In the genomic region with DNA sequence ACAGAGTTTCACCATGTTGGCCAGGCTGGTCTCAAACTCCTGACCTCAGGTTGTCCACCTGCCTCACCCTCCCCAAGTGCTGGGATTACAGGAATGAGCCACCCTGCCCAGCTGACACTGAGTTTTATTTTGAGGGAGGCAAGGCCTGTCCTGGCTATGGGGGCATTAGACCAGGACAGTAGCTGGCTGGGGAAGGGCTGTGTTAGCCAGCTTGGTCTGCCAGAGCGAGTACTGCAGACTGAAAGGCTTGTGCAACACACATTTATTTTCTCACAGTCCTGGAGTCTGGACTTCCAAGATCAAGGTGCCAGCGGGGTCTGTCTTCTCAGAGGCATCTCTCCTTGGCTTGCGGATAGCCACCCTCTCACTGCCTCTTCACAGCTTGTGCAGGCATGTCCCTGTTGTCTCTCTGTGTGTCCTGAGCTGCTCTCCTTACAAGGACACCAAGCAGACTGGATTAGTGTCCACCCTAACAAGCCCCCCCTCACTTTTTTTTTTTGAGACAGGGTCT, we compare ENCODE assay signal across 23 cellular contexts. TPM values are rescaled to one million over a fixed set of nuclear protein-coding genes. Genes with fewer than 3 reads are reported as not detected.
DNase-seq lines count a peak whose midpoint lies in the region; ATAC-seq, FAIRE-seq and TF ChIP-seq lines count a peak whose summit lies in the region.
"Had no signal": no experiment of that assay in that cellular context is flagged by ENCODE, and none has a peak within 500 bp of the region (broad histone marks: within the 10 kb centered on the region; RNA-seq: fewer than 3 reads in every experiment).

No MANE protein-coding gene starts in this region.

- no peak overlapping the region for H4K8ac ChIP-seq in H1 (ENCODE audit: extremely low read depth, insufficient read depth, low read length)

- H2BK20ac ChIP-seq in H1 (ENCODE audit: low read length): no peak overlapping the region

- no peak overlapping the region for H4K5ac ChIP-seq in H1 (ENCODE audit: insufficient read length, low read depth, low read length)

- no peaks in the 10 kb centered on the region for H4K20me1 ChIP-seq in H1 (replicated peaks in 1 of 2; ENCODE audit: control insufficient read depth in 1 of 2, insufficient read depth in 2 of 2, low read length in 2 of 2)

- no peak overlapping the region for H2BK12ac ChIP-seq in H1 (ENCODE audit: low read depth, low read length)

- H3K9me3 ChIP-seq in breast epithelium: no peaks in the 10 kb centered on the region
- no peaks in the 10 kb centered on the region for H3K9me3 ChIP-seq in H1 (ENCODE audit: insufficient read depth in 2 of 2, low read depth in 1 of 2, low read length in 1 of 2)
- H3K9me3 ChIP-seq in upper lobe of right lung: no peaks in the 10 kb centered on the region
- H3K9me3 ChIP-seq: BE2C had no signal

- TF ChIP-seq POLR2A in breast epithelium (IDR thresholded peaks at IDR 0.05) (no peak), H1 (IDR thresholded peaks at IDR 0.05; ENCODE audit: control extremely low read depth in 1 of 2, low read depth in 2 of 2, low read length in 2 of 2) (no peak)

- no peak for FAIRE-seq in H1 (lab: Jason Lieb, UNC)
- FAIRE-seq: D721Med, G401.6, GM12891 had no signal

- no peak overlapping the region for H3K4me3 ChIP-seq in breast epithelium
- H3K4me3 ChIP-seq in H1 (ENCODE audit: extremely low read depth in 1 of 4, insufficient read depth in 2 of 4, low read depth in 3 of 4, low read length in 4 of 4): no peak overlapping the region
- H3K4me3 ChIP-seq in upper lobe of right lung: no peak overlapping the region
- H3K4me3 ChIP-seq: GM23338 had no signal

- CTCF ChIA-PET in MCF 10A (lab: Yijun Ruan, JAX) (interaction anchor here (0.5 to 1.2 kb wide), 5 partner anchors 8 to 1078 kb away, joined by 3 to 5 read pairs (median 3); no protein-coding TSS in a partner anchor), H1 (lab: Charles Lee; ENCODE audit: partially characterized antibody) (interaction anchor here (0.7 to 15.1 kb wide), 8 partner anchors 6 to 633 kb away, joined by 3 to 137 read pairs (median 4); no protein-coding TSS in a partner anchor)

- ATAC-seq in upper lobe of right lung: no peak
- no peak for ATAC-seq in GM18511 (IDR thresholded peaks at IDR 0.05; ENCODE audit: unreplicated experiment)
- ATAC-seq: GM23338 had no signal

- no peak overlapping the region for H3K4me2 ChIP-seq in H1 (ENCODE audit: insufficient read depth in 1 of 2, low read depth in 2 of 2, low read length in 2 of 2)
- H3K4me2 ChIP-seq: GM23338 had no signal

- no peak overlapping the region for H2BK120ac ChIP-seq in H1 (replicated peaks; ENCODE audit: low read depth, low read length)

- no peak overlapping the region for H2AFZ ChIP-seq in H1 (ENCODE audit: low read length)
- H2AFZ ChIP-seq: GM23338 had no signal

- H3K4me1 ChIP-seq in breast epithelium (peaks cover 0 to 5% of the 10 kb centered on the region in 2 donors), H1 (replicated peaks in 1 of 4; ENCODE audit: control insufficient read depth in 3 of 4, insufficient read depth in 4 of 4, low read length in 3 of 4) (no peaks in the 10 kb centered on the region), upper lobe of right lung (peaks cover 4% of the 10 kb centered on the region)

- no peak for TF ChIP-seq EP300 in H1 (IDR thresholded peaks at IDR 0.05; ENCODE audit: borderline replicate concordance in 1 of 2, low read depth in 2 of 2, low read length in 2 of 2)

- H3K14ac ChIP-seq in H1 (ENCODE audit: insufficient read length): no peak overlapping the region

- no TSS peak for BruUV-seq in MCF 10A (replicated peaks; lab: Mats Ljungman, UMichigan)

- no peak overlapping the region for H3K56ac ChIP-seq in H1 (replicated peaks; ENCODE audit: insufficient read length, low read depth, low read length)

- H3K27ac Mint-ChIP-seq in MCF 10A (ENCODE audit: low read depth, unreplicated experiment): no peak overlapping the region
- peak overlapping the region; percentile 51 for H3K27ac Mint-ChIP-seq in nephron progenitor cell
- H3K27ac Mint-ChIP-seq: CD4-positive, alpha-beta memory T cell; GM23338 had no signal

- no peak overlapping the region for H3K18ac ChIP-seq in H1 (ENCODE audit: extremely low read depth, low read length)

- TF ChIP-seq CTCF in breast epithelium (IDR thresholded peaks at IDR 0.05): no peak
- TF ChIP-seq CTCF in MCF 10A (IDR thresholded peaks at IDR 0.05; ENCODE audit: unreplicated experiment): no peak
- TF ChIP-seq CTCF in H1 (IDR thresholded peaks at IDR 0.05; ENCODE audit: control extremely low read depth in 1 of 3, insufficient read depth in 1 of 3, low read depth in 1 of 3, low read length in 3 of 3): no peak
- no peak for TF ChIP-seq CTCF in nephron progenitor cell (IDR thresholded peaks at IDR 0.05)
- TF ChIP-seq CTCF in upper lobe of right lung (IDR thresholded peaks at IDR 0.05): no peak

- H4K91ac ChIP-seq in H1 (replicated peaks; ENCODE audit: insufficient read length, low read length): no peak overlapping the region

- H3K9me3 Mint-ChIP-seq in MCF 10A (ENCODE audit: unreplicated experiment) (no peaks in the 10 kb centered on the region), nephron progenitor cell (no peaks in the 10 kb centered on the region)
- H3K9me3 Mint-ChIP-seq: CD4-positive, alpha-beta memory T cell; GM23338; H9 had no signal

- H3K27ac ChIP-seq in breast epithelium (peak overlapping the region; percentile 74 to 84), H1 (ENCODE audit: low read depth, low read length) (no peak overlapping the region), upper lobe of right lung (no peak overlapping the region)
- H3K27ac ChIP-seq: C4-2B had no signal

- WGBS in H1 (ENCODE audit: extremely low coverage in 1 of 2, insufficient coverage in 1 of 2, insufficient read length in 1 of 2, insufficient replicate concordance in 2 of 2, low coverage in 1 of 2, low lambda C conversion rate in 2 of 2, missing lambda C conversion rate in 1 of 2), 2 experiments: 96% methylated on average over 3 of the region's 3 CpGs; no CpG with 5 or more reads in 1 of the 2 experiments

- DNase-seq in breast epithelium (ENCODE audit: low spot score in 2 of 2) (peak in 1 of 2 donors; percentile 80), MCF 10A (ENCODE audit: unreplicated experiment) (no peak), H1 (ENCODE audit: low read depth in 1 of 2, low spot score in 2 of 2) (no peak), nephron progenitor cell (no peak), upper lobe of right lung (peak; percentile 41), dedifferentiated amniotic fluid mesenchymal stem cell (ENCODE audit: extremely low spot score) (no peak), NCI-H1417 (lab: John Stamatoyannopoulos, UW) (no peak)
- DNase-seq: ACHN; BE2C; CD4-positive, alpha-beta memory T cell; COR-L47; DMS153; DMS79 treated with DMSO at 0.1 percent for 48 hours; EL; H9 had no signal

- H3K4me3 Mint-ChIP-seq in MCF 10A (ENCODE audit: unreplicated experiment) (no peak overlapping the region), nephron progenitor cell (no peak overlapping the region)
- H3K4me3 Mint-ChIP-seq: GM23338, H9 had no signal

- 0 out of 2 replicates have a peak overlapping the region, but pooled peaks have one; percentile 18 for H2BK5ac ChIP-seq in H1 (ENCODE audit: low read depth, low read length)

- H3K27me3 ChIP-seq in breast epithelium (no peaks in the 10 kb centered on the region), H1 (replicated peaks in 1 of 4; ENCODE audit: control insufficient read depth in 3 of 4, extremely low read depth in 1 of 4, insufficient read depth in 3 of 4, low read length in 3 of 4) (no peaks in the 10 kb centered on the region), upper lobe of right lung (no peaks in the 10 kb centered on the region)
- H3K27me3 ChIP-seq: BE2C had no signal

- H3K79me1 ChIP-seq in H1 (ENCODE audit: low read depth, low read length): no peaks in the 10 kb centered on the region

- H3K79me2 ChIP-seq in H1 (ENCODE audit: control insufficient read depth in 1 of 2, insufficient read depth in 2 of 2, low read length in 2 of 2): no peaks in the 10 kb centered on the region

- H3K9ac ChIP-seq in H1 (replicated peaks in 1 of 4; ENCODE audit: extremely low read depth in 1 of 4, low read depth in 3 of 4, low read length in 3 of 4): no peak overlapping the region

- H3K27me3 Mint-ChIP-seq in MCF 10A (ENCODE audit: insufficient read depth, unreplicated experiment) (no peaks in the 10 kb centered on the region), nephron progenitor cell (ENCODE audit: low read depth, poor library complexity) (no peaks in the 10 kb centered on the region)
- H3K27me3 Mint-ChIP-seq: CD4-positive, alpha-beta memory T cell had no signal

- no peaks in the 10 kb centered on the region for H3K36me3 Mint-ChIP-seq in MCF 10A (ENCODE audit: insufficient read depth, unreplicated experiment)
- H3K36me3 Mint-ChIP-seq in nephron progenitor cell (ENCODE audit: low read depth): no peaks in the 10 kb centered on the region
- H3K36me3 Mint-ChIP-seq: CD4-positive, alpha-beta memory T cell had no signal

- H2BK15ac ChIP-seq in H1 (ENCODE audit: low read length): no peak overlapping the region

- no peak for TF ChIP-seq RAD21 in H1 (IDR thresholded peaks at IDR 0.05 in 1 of 2, conservative IDR thresholded peaks at IDR 0.05 in 1 of 2; ENCODE audit: low read depth in 2 of 2, low read length in 2 of 2)

- H3K4me1 Mint-ChIP-seq in MCF 10A (ENCODE audit: insufficient read depth, unreplicated experiment): peaks cover 12% of the 10 kb centered on the region
- peaks cover 68% of the 10 kb centered on the region for H3K4me1 Mint-ChIP-seq in nephron progenitor cell
- H3K4me1 Mint-ChIP-seq: CD4-positive, alpha-beta memory T cell; GM23338 had no signal

- H3K23me2 ChIP-seq in H1 (ENCODE audit: low read depth, low read length): no peaks in the 10 kb centered on the region

- H3K23ac ChIP-seq in H1 (ENCODE audit: insufficient read length): no peak overlapping the region

- intact Hi-C loops in breast epithelium (cut with DNase I; ENCODE audit: low total_unique reads) (loop anchor here (10.0 kb wide), 1 partner anchor 83 kb away; no protein-coding TSS in a partner anchor), MCF 10A (cut with micrococcal nuclease) (no loop called here), upper lobe of right lung (cut with DNase I) (no loop called here)

- POLR2A ChIA-PET in MCF 10A (lab: Yijun Ruan, JAX) (no interaction called here), H1 (lab: Charles Lee; ENCODE audit: partially characterized antibody) (interaction anchor here (1.7 kb wide), 1 partner anchor 42 kb away, joined by 4 read pairs; no protein-coding TSS in a partner anchor)

- no peak overlapping the region for H3K4ac ChIP-seq in H1 (replicated peaks; ENCODE audit: insufficient read length, low read depth, low read length)

- no peaks in the 10 kb centered on the region for H3K36me3 ChIP-seq in breast epithelium
- no peaks in the 10 kb centered on the region for H3K36me3 ChIP-seq in H1 (ENCODE audit: control insufficient read depth in 2 of 4, insufficient read depth in 4 of 4, low read length in 3 of 4)
- no peaks in the 10 kb centered on the region for H3K36me3 ChIP-seq in upper lobe of right lung
- H3K36me3 ChIP-seq: BE2C had no signal

- no peak overlapping the region for H2AK5ac ChIP-seq in H1 (ENCODE audit: low read depth, low read length)

RNA-seq across cellular contexts. Expression of a gene that starts 59.4 kb away (rescaled TPM):
- total RNA-seq in breast epithelium: 1 to 10 TPM; 4.4 to 6.2 (median 5.9) TPM
- not detected in 2 replicates for total RNA-seq in MCF 10A (2022)
- 2.5 and 3.2 TPM in 2 replicates for total RNA-seq in H1 (2021; fragmentation: NEBNext Ultra II Directional; extraction: Animal tissue kit (Norgen Biotek cat#: 25700))
- polyA plus RNA-seq in H1 (2011; rRNA removed): 7.0 and 9.5 TPM in 2 replicates
- polyA plus RNA-seq in H1 (2011; cell fraction: cytosol; rRNA removed): 5.4 TPM
- 12.8 TPM for polyA plus RNA-seq in H1 (2011; cell fraction: nucleus; rRNA removed)
- 2.2 to 6.4 TPM (median 4.5 TPM) in 4 replicates for polyA plus RNA-seq in H1 (2012, experiment 1 of 2)
- polyA plus RNA-seq in H1 (2012, experiment 2 of 2): 2.6 TPM
- polyA plus RNA-seq in H1 (2013, experiment 1 of 2): 1.8 TPM
- 1.7 TPM for polyA plus RNA-seq in H1 (2013, experiment 2 of 2)
- 3.3 and 5.6 TPM in 2 replicates for polyA minus RNA-seq in H1 (2011; rRNA and poly(A)+ RNA removed)
- polyA minus RNA-seq in H1 (2011; cell fraction: cytosol; rRNA and poly(A)+ RNA removed): 1.4 TPM
- polyA minus RNA-seq in H1 (2011; cell fraction: nucleus; rRNA and poly(A)+ RNA removed): 5.7 TPM
- 6.4 TPM for total RNA-seq in upper lobe of right lung
- total RNA-seq: A172, HT-29 had no signal

Comparison
In these comparisons a context has a peak if more than half of its experiments do, and no peak if none do; other contexts are left out.
1. H3K27ac ChIP-seq: peak in breast epithelium (2 of 2); none in H1 (single experiment) and upper lobe of right lung (single experiment).